2 cellular contexts compared by ENCODE assay signal in the genomic region with DNA sequence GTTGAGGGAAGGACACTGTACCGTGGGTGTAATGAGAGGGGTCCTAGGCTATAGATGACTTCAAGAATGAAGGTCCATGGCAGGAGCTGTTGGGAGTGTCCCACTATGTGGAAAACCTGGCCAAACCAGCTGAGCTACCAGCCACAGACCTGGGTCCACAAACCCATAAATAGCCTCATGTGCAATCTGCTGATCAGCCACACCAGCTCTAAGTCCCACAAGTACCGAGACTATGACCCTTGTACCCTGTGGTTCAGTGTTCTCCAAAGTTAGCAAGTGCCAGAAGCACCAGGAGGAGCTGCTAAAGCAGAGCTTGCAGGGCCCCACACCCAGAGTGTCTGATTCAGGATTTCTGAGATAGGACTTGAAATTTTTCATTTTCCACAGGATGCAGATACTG.
TF ChIP-seq lines count a peak whose summit lies in the region.

No MANE protein-coding gene starts in this region.

TF ChIP-seq in H1, 55 proteins besides CTCF, POLR2A, EP300 and RAD21:
- TF ChIP-seq RXRA (IDR thresholded peaks at IDR 0.05; ENCODE audit: insufficient read depth, low read depth, low read length) (no peak), TBP (IDR thresholded peaks at IDR 0.05; ENCODE audit: low read depth, low read length) (no peak), EZH2 (IDR thresholded peaks at IDR 0.05; ENCODE audit: low read depth, low read length, severe bottlenecking) (peak; percentile 31), E2F6 (IDR thresholded peaks at IDR 0.05) (no peak), CBX8 (IDR thresholded peaks at IDR 0.05; ENCODE audit: borderline replicate concordance, low read depth, low read length) (no peak), SUZ12 (IDR thresholded peaks at IDR 0.05; ENCODE audit: low read length) (peak; percentile 57; the same call in 1 of the 2 replicates)
TF ChIP-seq in H1: peak in this region for 2.

TF ChIP-seq in liver, 16 proteins besides CTCF, POLR2A, EP300 and RAD21:
- no peak for TF ChIP-seq NR2F2 (IDR thresholded peaks at IDR 0.05)
- peak; percentile 5 for TF ChIP-seq FOXA2 (IDR thresholded peaks at IDR 0.05)
- no peak for TF ChIP-seq FOXA1 (IDR thresholded peaks at IDR 0.05)
- TF ChIP-seq JUND (IDR thresholded peaks at IDR 0.05) = peak; percentile 41 to 68
- TF ChIP-seq RXRA (IDR thresholded peaks at IDR 0.05) = peak; percentile 66 to 79
- no peak for TF ChIP-seq EGR1 (IDR thresholded peaks at IDR 0.05; ENCODE audit: low read depth in 2 of 2)
- peak; percentile 86 for TF ChIP-seq SP1 (IDR thresholded peaks at IDR 0.05)
- TF ChIP-seq TAF1 (conservative IDR thresholded peaks at IDR 0.05) = no peak
- TF ChIP-seq, protein P1, sequence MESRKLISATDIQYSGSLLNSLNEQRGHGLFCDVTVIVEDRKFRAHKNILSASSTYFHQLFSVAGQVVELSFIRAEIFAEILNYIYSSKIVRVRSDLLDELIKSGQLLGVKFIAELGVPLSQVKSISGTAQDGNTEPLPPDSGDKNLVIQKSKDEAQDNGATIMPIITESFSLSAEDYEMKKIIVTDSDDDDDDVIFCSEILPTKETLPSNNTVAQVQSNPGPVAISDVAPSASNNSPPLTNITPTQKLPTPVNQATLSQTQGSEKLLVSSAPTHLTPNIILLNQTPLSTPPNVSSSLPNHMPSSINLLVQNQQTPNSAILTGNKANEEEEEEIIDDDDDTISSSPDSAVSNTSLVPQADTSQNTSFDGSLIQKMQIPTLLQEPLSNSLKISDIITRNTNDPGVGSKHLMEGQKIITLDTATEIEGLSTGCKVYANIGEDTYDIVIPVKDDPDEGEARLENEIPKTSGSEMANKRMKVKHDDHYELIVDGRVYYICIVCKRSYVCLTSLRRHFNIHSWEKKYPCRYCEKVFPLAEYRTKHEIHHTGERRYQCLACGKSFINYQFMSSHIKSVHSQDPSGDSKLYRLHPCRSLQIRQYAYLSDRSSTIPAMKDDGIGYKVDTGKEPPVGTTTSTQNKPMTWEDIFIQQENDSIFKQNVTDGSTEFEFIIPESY (IDR thresholded peaks at IDR 0.05) = no peak
- TF ChIP-seq, protein P2, sequence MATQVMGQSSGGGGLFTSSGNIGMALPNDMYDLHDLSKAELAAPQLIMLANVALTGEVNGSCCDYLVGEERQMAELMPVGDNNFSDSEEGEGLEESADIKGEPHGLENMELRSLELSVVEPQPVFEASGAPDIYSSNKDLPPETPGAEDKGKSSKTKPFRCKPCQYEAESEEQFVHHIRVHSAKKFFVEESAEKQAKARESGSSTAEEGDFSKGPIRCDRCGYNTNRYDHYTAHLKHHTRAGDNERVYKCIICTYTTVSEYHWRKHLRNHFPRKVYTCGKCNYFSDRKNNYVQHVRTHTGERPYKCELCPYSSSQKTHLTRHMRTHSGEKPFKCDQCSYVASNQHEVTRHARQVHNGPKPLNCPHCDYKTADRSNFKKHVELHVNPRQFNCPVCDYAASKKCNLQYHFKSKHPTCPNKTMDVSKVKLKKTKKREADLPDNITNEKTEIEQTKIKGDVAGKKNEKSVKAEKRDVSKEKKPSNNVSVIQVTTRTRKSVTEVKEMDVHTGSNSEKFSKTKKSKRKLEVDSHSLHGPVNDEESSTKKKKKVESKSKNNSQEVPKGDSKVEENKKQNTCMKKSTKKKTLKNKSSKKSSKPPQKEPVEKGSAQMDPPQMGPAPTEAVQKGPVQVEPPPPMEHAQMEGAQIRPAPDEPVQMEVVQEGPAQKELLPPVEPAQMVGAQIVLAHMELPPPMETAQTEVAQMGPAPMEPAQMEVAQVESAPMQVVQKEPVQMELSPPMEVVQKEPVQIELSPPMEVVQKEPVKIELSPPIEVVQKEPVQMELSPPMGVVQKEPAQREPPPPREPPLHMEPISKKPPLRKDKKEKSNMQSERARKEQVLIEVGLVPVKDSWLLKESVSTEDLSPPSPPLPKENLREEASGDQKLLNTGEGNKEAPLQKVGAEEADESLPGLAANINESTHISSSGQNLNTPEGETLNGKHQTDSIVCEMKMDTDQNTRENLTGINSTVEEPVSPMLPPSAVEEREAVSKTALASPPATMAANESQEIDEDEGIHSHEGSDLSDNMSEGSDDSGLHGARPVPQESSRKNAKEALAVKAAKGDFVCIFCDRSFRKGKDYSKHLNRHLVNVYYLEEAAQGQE (IDR thresholded peaks at IDR 0.05) = peak; percentile 65
- TF ChIP-seq ATF3 (IDR thresholded peaks at IDR 0.05) = no peak
- TF ChIP-seq HNF4A (conservative IDR thresholded peaks at IDR 0.05) = peak; percentile 97 to 98
- TF ChIP-seq YY1 (IDR thresholded peaks at IDR 0.05) = peak; percentile 29
- no peak for TF ChIP-seq GABPA (IDR thresholded peaks at IDR 0.05 in 1 of 2, conservative IDR thresholded peaks at IDR 0.05 in 1 of 2)
- TF ChIP-seq HNF4G (IDR thresholded peaks at IDR 0.05) = peak; percentile 89
- peak; percentile 50 for TF ChIP-seq MAX (IDR thresholded peaks at IDR 0.05)
